Comparison of ENCODE assay signal across 1 cellular context in the genomic region with DNA sequence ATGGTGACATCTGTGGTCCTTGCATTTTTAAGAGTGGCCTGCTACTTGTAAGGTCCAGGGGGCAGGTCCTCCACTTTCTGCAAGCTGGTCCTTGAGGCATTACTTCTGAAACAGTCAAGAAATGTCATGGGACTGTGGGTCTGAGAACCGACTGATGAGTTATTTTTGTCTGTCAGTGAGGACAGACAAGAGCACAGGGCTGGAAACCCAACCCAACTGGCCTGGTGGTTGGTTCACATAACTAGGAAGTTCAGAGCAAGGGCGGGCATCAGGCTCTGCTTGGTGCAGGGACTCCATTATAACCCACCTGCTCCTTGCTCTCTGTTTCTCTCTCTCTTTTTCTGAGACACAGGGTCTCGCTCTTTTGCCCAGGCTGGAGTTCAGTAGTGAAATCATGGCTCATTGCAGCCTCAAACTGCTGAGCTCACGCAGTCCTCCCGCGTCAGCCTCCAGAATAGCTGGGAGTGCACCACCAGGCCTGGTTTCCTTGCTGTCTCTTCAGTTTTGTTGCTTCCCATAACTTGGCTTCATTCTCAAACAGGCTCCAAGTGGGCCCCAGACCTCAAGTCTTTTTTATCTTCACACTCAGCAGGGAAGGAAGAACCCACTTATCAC.
A peak's percentile ranks its signal among the peaks of the same experiment; 100 is the strongest.
TF ChIP-seq lines count a peak whose summit lies in the region.

No MANE protein-coding gene starts in this region.

TF ChIP-seq in HepG2, 621 proteins besides CTCF, POLR2A, EP300 and RAD21 (continued from another document and continues in another):
- TF ChIP-seq, protein P1, sequence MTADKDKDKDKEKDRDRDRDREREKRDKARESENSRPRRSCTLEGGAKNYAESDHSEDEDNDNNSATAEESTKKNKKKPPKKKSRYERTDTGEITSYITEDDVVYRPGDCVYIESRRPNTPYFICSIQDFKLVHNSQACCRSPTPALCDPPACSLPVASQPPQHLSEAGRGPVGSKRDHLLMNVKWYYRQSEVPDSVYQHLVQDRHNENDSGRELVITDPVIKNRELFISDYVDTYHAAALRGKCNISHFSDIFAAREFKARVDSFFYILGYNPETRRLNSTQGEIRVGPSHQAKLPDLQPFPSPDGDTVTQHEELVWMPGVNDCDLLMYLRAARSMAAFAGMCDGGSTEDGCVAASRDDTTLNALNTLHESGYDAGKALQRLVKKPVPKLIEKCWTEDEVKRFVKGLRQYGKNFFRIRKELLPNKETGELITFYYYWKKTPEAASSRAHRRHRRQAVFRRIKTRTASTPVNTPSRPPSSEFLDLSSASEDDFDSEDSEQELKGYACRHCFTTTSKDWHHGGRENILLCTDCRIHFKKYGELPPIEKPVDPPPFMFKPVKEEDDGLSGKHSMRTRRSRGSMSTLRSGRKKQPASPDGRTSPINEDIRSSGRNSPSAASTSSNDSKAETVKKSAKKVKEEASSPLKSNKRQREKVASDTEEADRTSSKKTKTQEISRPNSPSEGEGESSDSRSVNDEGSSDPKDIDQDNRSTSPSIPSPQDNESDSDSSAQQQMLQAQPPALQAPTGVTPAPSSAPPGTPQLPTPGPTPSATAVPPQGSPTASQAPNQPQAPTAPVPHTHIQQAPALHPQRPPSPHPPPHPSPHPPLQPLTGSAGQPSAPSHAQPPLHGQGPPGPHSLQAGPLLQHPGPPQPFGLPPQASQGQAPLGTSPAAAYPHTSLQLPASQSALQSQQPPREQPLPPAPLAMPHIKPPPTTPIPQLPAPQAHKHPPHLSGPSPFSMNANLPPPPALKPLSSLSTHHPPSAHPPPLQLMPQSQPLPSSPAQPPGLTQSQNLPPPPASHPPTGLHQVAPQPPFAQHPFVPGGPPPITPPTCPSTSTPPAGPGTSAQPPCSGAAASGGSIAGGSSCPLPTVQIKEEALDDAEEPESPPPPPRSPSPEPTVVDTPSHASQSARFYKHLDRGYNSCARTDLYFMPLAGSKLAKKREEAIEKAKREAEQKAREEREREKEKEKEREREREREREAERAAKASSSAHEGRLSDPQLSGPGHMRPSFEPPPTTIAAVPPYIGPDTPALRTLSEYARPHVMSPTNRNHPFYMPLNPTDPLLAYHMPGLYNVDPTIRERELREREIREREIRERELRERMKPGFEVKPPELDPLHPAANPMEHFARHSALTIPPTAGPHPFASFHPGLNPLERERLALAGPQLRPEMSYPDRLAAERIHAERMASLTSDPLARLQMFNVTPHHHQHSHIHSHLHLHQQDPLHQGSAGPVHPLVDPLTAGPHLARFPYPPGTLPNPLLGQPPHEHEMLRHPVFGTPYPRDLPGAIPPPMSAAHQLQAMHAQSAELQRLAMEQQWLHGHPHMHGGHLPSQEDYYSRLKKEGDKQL (CRISPR knock-in tag; IDR thresholded peaks at IDR 0.05; ENCODE audit: low read depth), result no peak
- TF ChIP-seq ZFP90 (CRISPR knock-in tag; IDR thresholded peaks at IDR 0.05; ENCODE audit: borderline replicate concordance) (no peak; the same call in 1 of the 2 replicates), ZNF737 (CRISPR knock-in tag; IDR thresholded peaks at IDR 0.05; ENCODE audit: borderline replicate concordance) (no peak), PAX8 (CRISPR knock-in tag; IDR thresholded peaks at IDR 0.05; ENCODE audit: borderline replicate concordance) (0 out of 2 replicates have a peak, but pooled peaks have one; percentile 9), NFRKB (IDR thresholded peaks at IDR 0.05) (no peak), MYC (CRISPR knock-in tag; IDR thresholded peaks at IDR 0.05; ENCODE audit: borderline replicate concordance) (no peak), ZNF484 (CRISPR knock-in tag; IDR thresholded peaks at IDR 0.05; ENCODE audit: borderline replicate concordance, low read depth) (no peak), ZNF839 (CRISPR knock-in tag; IDR thresholded peaks at IDR 0.05; ENCODE audit: borderline replicate concordance) (0 out of 2 replicates have a peak, but pooled peaks have one; percentile 5), ZNF546 (CRISPR knock-in tag; conservative IDR thresholded peaks at IDR 0.05) (no peak), ZNF343 (CRISPR knock-in tag; IDR thresholded peaks at IDR 0.05) (no peak), ZNF367 (CRISPR knock-in tag; IDR thresholded peaks at IDR 0.05; ENCODE audit: borderline replicate concordance) (no peak), MEF2D (CRISPR knock-in tag; IDR thresholded peaks at IDR 0.05) (no peak), FOXO1 (CRISPR knock-in tag; IDR thresholded peaks at IDR 0.05) (no peak), ZNF431 (CRISPR knock-in tag; IDR thresholded peaks at IDR 0.05; ENCODE audit: borderline replicate concordance, low read depth) (no peak), ZSCAN30 (CRISPR knock-in tag; IDR thresholded peaks at IDR 0.05) (no peak), MXI1 (IDR thresholded peaks at IDR 0.05; ENCODE audit: borderline replicate concordance, low read depth, low read length) (no peak), DNMT3B (CRISPR knock-in tag; conservative IDR thresholded peaks at IDR 0.05) (no peak), KDM6A (CRISPR knock-in tag; IDR thresholded peaks at IDR 0.05; ENCODE audit: low read depth) (no peak), MTA3 (CRISPR knock-in tag; IDR thresholded peaks at IDR 0.05) (no peak), JUND (CRISPR knock-in tag; IDR thresholded peaks at IDR 0.05) (no peak), ZFYVE20 (CRISPR knock-in tag; IDR thresholded peaks at IDR 0.05; ENCODE audit: borderline replicate concordance, low read depth) (no peak), TP53 (CRISPR knock-in tag; conservative IDR thresholded peaks at IDR 0.05) (no peak), ZNF160 (CRISPR knock-in tag; IDR thresholded peaks at IDR 0.05) (no peak), MATR3 (CRISPR knock-in tag; IDR thresholded peaks at IDR 0.05) (no peak), ZNF567 (CRISPR knock-in tag; IDR thresholded peaks at IDR 0.05; ENCODE audit: borderline replicate concordance) (no peak; the same call in 1 of the 2 replicates), HOXA3 (CRISPR knock-in tag; IDR thresholded peaks at IDR 0.05) (no peak), ZNF292 (CRISPR knock-in tag; IDR thresholded peaks at IDR 0.05; ENCODE audit: borderline replicate concordance, low read depth) (no peak), BRD4 (CRISPR knock-in tag; IDR thresholded peaks at IDR 0.05) (no peak), ETV6 (CRISPR knock-in tag; conservative IDR thresholded peaks at IDR 0.05) (no peak), SIX4 (CRISPR knock-in tag; IDR thresholded peaks at IDR 0.05) (no peak), RXRB (CRISPR knock-in tag; IDR thresholded peaks at IDR 0.05; ENCODE audit: borderline replicate concordance) (no peak), SAP130 (CRISPR knock-in tag; IDR thresholded peaks at IDR 0.05; ENCODE audit: low read depth) (no peak), TBL1XR1 (IDR thresholded peaks at IDR 0.05; ENCODE audit: borderline replicate concordance, low read length, partially characterized antibody) (no peak), TGIF2 (CRISPR knock-in tag; IDR thresholded peaks at IDR 0.05) (no peak), KDM3A (CRISPR knock-in tag; IDR thresholded peaks at IDR 0.05; ENCODE audit: low read depth) (no peak)
- TF ChIP-seq, protein P2, sequence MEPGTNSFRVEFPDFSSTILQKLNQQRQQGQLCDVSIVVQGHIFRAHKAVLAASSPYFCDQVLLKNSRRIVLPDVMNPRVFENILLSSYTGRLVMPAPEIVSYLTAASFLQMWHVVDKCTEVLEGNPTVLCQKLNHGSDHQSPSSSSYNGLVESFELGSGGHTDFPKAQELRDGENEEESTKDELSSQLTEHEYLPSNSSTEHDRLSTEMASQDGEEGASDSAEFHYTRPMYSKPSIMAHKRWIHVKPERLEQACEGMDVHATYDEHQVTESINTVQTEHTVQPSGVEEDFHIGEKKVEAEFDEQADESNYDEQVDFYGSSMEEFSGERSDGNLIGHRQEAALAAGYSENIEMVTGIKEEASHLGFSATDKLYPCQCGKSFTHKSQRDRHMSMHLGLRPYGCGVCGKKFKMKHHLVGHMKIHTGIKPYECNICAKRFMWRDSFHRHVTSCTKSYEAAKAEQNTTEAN (CRISPR knock-in tag; conservative IDR thresholded peaks at IDR 0.05), result no peak
- TF ChIP-seq, protein P3, sequence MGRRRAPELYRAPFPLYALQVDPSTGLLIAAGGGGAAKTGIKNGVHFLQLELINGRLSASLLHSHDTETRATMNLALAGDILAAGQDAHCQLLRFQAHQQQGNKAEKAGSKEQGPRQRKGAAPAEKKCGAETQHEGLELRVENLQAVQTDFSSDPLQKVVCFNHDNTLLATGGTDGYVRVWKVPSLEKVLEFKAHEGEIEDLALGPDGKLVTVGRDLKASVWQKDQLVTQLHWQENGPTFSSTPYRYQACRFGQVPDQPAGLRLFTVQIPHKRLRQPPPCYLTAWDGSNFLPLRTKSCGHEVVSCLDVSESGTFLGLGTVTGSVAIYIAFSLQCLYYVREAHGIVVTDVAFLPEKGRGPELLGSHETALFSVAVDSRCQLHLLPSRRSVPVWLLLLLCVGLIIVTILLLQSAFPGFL (CRISPR knock-in tag; IDR thresholded peaks at IDR 0.05), result peak; percentile 32; the same call in 1 of the 2 replicates
- TF ChIP-seq, protein P4, sequence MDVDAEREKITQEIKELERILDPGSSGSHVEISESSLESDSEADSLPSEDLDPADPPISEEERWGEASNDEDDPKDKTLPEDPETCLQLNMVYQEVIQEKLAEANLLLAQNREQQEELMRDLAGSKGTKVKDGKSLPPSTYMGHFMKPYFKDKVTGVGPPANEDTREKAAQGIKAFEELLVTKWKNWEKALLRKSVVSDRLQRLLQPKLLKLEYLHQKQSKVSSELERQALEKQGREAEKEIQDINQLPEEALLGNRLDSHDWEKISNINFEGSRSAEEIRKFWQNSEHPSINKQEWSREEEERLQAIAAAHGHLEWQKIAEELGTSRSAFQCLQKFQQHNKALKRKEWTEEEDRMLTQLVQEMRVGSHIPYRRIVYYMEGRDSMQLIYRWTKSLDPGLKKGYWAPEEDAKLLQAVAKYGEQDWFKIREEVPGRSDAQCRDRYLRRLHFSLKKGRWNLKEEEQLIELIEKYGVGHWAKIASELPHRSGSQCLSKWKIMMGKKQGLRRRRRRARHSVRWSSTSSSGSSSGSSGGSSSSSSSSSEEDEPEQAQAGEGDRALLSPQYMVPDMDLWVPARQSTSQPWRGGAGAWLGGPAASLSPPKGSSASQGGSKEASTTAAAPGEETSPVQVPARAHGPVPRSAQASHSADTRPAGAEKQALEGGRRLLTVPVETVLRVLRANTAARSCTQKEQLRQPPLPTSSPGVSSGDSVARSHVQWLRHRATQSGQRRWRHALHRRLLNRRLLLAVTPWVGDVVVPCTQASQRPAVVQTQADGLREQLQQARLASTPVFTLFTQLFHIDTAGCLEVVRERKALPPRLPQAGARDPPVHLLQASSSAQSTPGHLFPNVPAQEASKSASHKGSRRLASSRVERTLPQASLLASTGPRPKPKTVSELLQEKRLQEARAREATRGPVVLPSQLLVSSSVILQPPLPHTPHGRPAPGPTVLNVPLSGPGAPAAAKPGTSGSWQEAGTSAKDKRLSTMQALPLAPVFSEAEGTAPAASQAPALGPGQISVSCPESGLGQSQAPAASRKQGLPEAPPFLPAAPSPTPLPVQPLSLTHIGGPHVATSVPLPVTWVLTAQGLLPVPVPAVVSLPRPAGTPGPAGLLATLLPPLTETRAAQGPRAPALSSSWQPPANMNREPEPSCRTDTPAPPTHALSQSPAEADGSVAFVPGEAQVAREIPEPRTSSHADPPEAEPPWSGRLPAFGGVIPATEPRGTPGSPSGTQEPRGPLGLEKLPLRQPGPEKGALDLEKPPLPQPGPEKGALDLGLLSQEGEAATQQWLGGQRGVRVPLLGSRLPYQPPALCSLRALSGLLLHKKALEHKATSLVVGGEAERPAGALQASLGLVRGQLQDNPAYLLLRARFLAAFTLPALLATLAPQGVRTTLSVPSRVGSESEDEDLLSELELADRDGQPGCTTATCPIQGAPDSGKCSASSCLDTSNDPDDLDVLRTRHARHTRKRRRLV (CRISPR knock-in tag; IDR thresholded peaks at IDR 0.05), result no peak
- TF ChIP-seq, protein P5, sequence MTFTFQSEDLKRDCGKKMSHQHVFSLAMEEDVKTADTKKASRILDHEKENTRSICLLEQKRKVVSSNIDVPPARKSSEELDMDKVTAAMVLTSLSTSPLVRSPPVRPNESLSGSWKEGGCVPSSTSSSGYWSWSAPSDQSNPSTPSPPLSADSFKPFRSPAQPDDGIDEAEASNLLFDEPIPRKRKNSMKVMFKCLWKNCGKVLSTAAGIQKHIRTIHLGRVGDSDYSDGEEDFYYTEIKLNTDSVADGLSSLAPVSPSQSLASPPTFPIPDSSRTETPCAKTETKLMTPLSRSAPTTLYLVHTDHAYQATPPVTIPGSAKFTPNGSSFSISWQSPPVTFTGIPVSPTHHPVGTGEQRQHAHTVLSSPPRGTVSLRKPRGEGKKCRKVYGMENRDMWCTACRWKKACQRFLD (CRISPR knock-in tag; IDR thresholded peaks at IDR 0.05; ENCODE audit: borderline replicate concordance), result no peak
- TF ChIP-seq, protein P6, sequence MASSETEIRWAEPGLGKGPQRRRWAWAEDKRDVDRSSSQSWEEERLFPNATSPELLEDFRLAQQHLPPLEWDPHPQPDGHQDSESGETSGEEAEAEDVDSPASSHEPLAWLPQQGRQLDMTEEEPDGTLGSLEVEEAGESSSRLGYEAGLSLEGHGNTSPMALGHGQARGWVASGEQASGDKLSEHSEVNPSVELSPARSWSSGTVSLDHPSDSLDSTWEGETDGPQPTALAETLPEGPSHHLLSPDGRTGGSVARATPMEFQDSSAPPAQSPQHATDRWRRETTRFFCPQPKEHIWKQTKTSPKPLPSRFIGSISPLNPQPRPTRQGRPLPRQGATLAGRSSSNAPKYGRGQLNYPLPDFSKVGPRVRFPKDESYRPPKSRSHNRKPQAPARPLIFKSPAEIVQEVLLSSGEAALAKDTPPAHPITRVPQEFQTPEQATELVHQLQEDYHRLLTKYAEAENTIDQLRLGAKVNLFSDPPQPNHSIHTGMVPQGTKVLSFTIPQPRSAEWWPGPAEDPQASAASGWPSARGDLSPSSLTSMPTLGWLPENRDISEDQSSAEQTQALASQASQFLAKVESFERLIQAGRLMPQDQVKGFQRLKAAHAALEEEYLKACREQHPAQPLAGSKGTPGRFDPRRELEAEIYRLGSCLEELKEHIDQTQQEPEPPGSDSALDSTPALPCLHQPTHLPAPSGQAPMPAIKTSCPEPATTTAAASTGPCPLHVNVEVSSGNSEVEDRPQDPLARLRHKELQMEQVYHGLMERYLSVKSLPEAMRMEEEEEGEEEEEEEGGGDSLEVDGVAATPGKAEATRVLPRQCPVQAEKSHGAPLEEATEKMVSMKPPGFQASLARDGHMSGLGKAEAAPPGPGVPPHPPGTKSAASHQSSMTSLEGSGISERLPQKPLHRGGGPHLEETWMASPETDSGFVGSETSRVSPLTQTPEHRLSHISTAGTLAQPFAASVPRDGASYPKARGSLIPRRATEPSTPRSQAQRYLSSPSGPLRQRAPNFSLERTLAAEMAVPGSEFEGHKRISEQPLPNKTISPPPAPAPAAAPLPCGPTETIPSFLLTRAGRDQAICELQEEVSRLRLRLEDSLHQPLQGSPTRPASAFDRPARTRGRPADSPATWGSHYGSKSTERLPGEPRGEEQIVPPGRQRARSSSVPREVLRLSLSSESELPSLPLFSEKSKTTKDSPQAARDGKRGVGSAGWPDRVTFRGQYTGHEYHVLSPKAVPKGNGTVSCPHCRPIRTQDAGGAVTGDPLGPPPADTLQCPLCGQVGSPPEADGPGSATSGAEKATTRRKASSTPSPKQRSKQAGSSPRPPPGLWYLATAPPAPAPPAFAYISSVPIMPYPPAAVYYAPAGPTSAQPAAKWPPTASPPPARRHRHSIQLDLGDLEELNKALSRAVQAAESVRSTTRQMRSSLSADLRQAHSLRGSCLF (CRISPR knock-in tag; IDR thresholded peaks at IDR 0.05; ENCODE audit: borderline replicate concordance), result no peak
